In genomic region chr6:18538315-18538714, GRCh38 we compare ENCODE assay signal across 28 cellular contexts.
"Had no signal": no experiment of that assay in that cellular context is flagged by ENCODE, and none has a peak within 500 bp of the region (broad histone marks: within the 10 kb centered on the region; RNA-seq: fewer than 3 reads in every experiment).

No MANE protein-coding gene starts in this region.

- H3K27ac ChIP-seq: colonic mucosa, coronary artery, dorsolateral prefrontal cortex, epithelial cell of prostate, esophagus muscularis mucosa, esophagus squamous epithelium, foreskin keratinocyte, gastrocnemius medialis, gastroesophageal sphincter, heart left ventricle, heart right ventricle had no signal

- H3K9me3 ChIP-seq: colonic mucosa, gastrocnemius medialis had no signal

- ATAC-seq: effector memory CD8-positive, alpha-beta T cell; esophagus mucosa; gastrocnemius medialis; gastroesophageal sphincter; heart left ventricle; heart right ventricle had no signal

- FAIRE-seq: colon, endometrium, endothelial cell of umbilical vein, frontal cortex had no signal

- H3K4me3 ChIP-seq: colonic mucosa, coronary artery, dorsolateral prefrontal cortex, esophagus muscularis mucosa, esophagus squamous epithelium, gastrocnemius medialis, gastroesophageal sphincter, heart left ventricle, heart right ventricle had no signal

- H3K27me3 ChIP-seq: colonic mucosa, gastrocnemius medialis had no signal

- DNase-seq: colonic mucosa; cortex of kidney; dermis blood vessel endothelial cell; dorsolateral prefrontal cortex; effector CD4-positive, alpha-beta T cell; effector CD8-positive, alpha-beta T cell; effector memory CD4-positive, alpha-beta T cell; effector memory CD8-positive, alpha-beta T cell; endodermal cell; erythroblast; esophagus squamous epithelium; foreskin fibroblast; foreskin keratinocyte; foreskin melanocyte; gastrocnemius medialis; glutamatergic neuron; head of caudate nucleus; heart left ventricle; heart right ventricle had no signal

- H3K4me1 ChIP-seq: colonic mucosa, esophagus muscularis mucosa, esophagus squamous epithelium, foreskin keratinocyte, gastrocnemius medialis, gastroesophageal sphincter, heart left ventricle, heart right ventricle had no signal

- H3K36me3 ChIP-seq: colonic mucosa, esophagus muscularis mucosa, esophagus squamous epithelium, gastrocnemius medialis, gastroesophageal sphincter, heart left ventricle, heart right ventricle had no signal
